In the genomic region with DNA sequence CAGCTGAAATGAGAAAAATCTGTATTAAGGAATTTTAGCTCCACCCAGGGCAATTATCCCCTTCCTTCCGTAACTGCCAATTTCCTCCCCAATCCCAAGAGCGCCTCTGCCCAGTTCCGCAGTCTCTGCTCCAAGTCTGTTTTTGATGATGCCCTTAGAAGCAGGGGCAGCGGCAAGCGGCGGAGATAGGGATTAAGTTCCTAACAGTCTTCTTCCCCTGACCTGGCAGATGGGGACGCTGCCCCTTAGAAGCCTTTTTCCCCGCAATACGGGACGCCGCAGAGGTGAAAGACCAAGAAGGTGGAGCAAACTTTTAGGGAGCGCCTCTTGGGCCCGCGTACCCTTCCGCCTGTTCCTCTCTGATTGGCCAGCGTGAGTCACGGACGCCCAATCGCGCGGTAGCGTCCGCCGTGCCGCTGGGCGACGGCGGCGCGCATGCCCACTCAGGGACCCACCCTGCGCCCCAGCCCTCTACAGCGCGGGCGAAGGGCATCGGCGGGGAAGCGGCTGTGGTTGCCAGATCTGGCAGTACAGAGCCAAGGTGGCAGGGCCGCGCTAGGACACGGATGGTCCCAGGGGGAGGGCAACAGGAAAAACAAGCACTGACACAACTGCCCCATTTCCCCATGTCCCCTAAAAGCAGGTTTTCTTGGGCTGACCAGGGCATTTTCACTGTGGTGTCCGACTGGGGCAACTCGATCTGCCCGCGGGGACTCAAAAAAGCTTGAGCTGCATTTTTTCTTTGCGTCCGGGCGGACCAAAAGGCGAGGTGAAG, we compare ENCODE assay signal across 8 cellular contexts. TPM values are rescaled to one million over a fixed set of nuclear protein-coding genes. Genes with fewer than 3 reads are reported as not detected.
DNase-seq lines count a peak whose midpoint lies in the region; ATAC-seq lines count a peak whose summit lies in the region.

No MANE protein-coding gene starts in this region.

- DNase-seq in COR-L47 (lab: John Stamatoyannopoulos, UW): peak; percentile 88
- peak; percentile 96 for DNase-seq in HT1080 (ENCODE audit: low read depth)
- peak; percentile 95 to 97 for DNase-seq in NOMO-1 (lab: John Stamatoyannopoulos, UW; ENCODE audit: unreplicated experiment in 2 of 2)
- DNase-seq in activated CD8-positive, alpha-beta memory T cell treated with anti-CD3 and anti-CD28 coated beads for 48 hours (ENCODE audit: low read depth in 2 of 3, low spot score in 2 of 3): peak; percentile 61 to 78 (median 61)
- peak; percentile 92 for DNase-seq in mesenchymal stem cell
- DNase-seq in stimulated activated CD8-positive, alpha-beta memory T cell treated with anti-CD3 and anti-CD28 coated beads, Interleukin-12 subunit alpha, Interleukin-12 subunit beta, amount 100 ng/mL, for 4 hours (ENCODE audit: low read depth): peak; percentile 82

- H4K91ac ChIP-seq in mesenchymal stem cell (ENCODE audit: low read length): peak overlapping the region; percentile 23

- H4K8ac ChIP-seq in mesenchymal stem cell (ENCODE audit: low read length): peak overlapping the region; percentile 93

- peak overlapping the region; percentile 87 to 93 for H3K18ac ChIP-seq in mesenchymal stem cell (ENCODE audit: low read depth in 1 of 2, low read length in 2 of 2)

- peak; percentile 72 for ATAC-seq in GM21367 (IDR thresholded peaks at IDR 0.05; ENCODE audit: unreplicated experiment)

- H2BK5ac ChIP-seq in mesenchymal stem cell (ENCODE audit: low read depth, low read length, poor library complexity, severe bottlenecking): peak overlapping the region; percentile 74

- peak overlapping the region; percentile 58 for H2AFZ ChIP-seq in mesenchymal stem cell (ENCODE audit: low read depth, low read length)

- H3K79me1 ChIP-seq in mesenchymal stem cell (replicated peaks; ENCODE audit: low read length, poor library complexity, severe bottlenecking): peaks cover 6% of the 10 kb centered on the region

- H2AK5ac ChIP-seq in mesenchymal stem cell (ENCODE audit: low read length, severe bottlenecking): no peak overlapping the region

- peak overlapping the region in 1 of 2 experiments; percentile 86 for H3K14ac ChIP-seq in mesenchymal stem cell (ENCODE audit: low read length in 2 of 2)

- H2BK15ac ChIP-seq in mesenchymal stem cell (ENCODE audit: low read depth, poor library complexity, severe bottlenecking): peak overlapping the region; percentile 63

- H2BK12ac ChIP-seq in mesenchymal stem cell (ENCODE audit: low read length in 2 of 2): peak overlapping the region in 1 of 2 experiments; percentile 25

- peak overlapping the region; percentile 91 for H3K4me2 ChIP-seq in mesenchymal stem cell (ENCODE audit: low read length, poor library complexity, severe bottlenecking)

- peak overlapping the region; percentile 80 for H3K4me3 ChIP-seq in endocrine pancreas (ENCODE audit: control insufficient read depth, insufficient read depth, low read length)
- peak overlapping the region; percentile 68 to 96 for H3K4me3 ChIP-seq in mesenchymal stem cell (ENCODE audit: insufficient read depth in 1 of 2, low read depth in 1 of 2, low read length in 2 of 2)

- H3K4ac ChIP-seq in mesenchymal stem cell (ENCODE audit: low read depth in 1 of 2, low read length in 2 of 2): peak overlapping the region; percentile 46 to 78

- H3K27ac ChIP-seq in mesenchymal stem cell (ENCODE audit: low read length, poor library complexity, severe bottlenecking): peak overlapping the region; percentile 97

- H3K4me1 ChIP-seq in endocrine pancreas (ENCODE audit: control insufficient read depth, insufficient read depth, low read length) (peaks cover 6% of the 10 kb centered on the region), mesenchymal stem cell (ENCODE audit: control insufficient read depth, insufficient read depth, low read depth, low read length) (no peaks in the 10 kb centered on the region)

- H3K23ac ChIP-seq in mesenchymal stem cell (ENCODE audit: low read length in 2 of 2): peak overlapping the region in 1 of 2 experiments; percentile 35

- WGBS in mesenchymal stem cell: under 1% methylated on average over 47 of the region's 48 CpGs

- no peaks in the 10 kb centered on the region for H3K36me3 ChIP-seq in endocrine pancreas (ENCODE audit: control insufficient read depth, insufficient read depth, low read length)
- no peaks in the 10 kb centered on the region for H3K36me3 ChIP-seq in mesenchymal stem cell (ENCODE audit: control insufficient read depth in 1 of 2, insufficient read depth in 2 of 2, low read depth in 1 of 2, low read length in 2 of 2)

- H3K9ac ChIP-seq in endocrine pancreas (ENCODE audit: control insufficient read depth, insufficient read depth, low read length) (peak overlapping the region; percentile 91), mesenchymal stem cell (ENCODE audit: low read length) (peak overlapping the region; percentile 97)

- H3K9me3 ChIP-seq in endocrine pancreas (ENCODE audit: control insufficient read depth, low read length) (no peaks in the 10 kb centered on the region), mesenchymal stem cell (ENCODE audit: control insufficient read depth, low read length) (no peaks in the 10 kb centered on the region)

- H3K27me3 ChIP-seq in endocrine pancreas (ENCODE audit: control insufficient read depth, insufficient read depth, low read length): no peaks in the 10 kb centered on the region
- H3K27me3 ChIP-seq in mesenchymal stem cell (ENCODE audit: control insufficient read depth in 1 of 2, insufficient read depth in 1 of 2, low read length in 2 of 2): no peaks in the 10 kb centered on the region

- peak overlapping the region; percentile 64 for H2BK120ac ChIP-seq in mesenchymal stem cell (ENCODE audit: low read depth, low read length)

RNA-seq across cellular contexts. Expression of a gene that starts 0.8 kb away (rescaled TPM):
- 9.0 and 10.7 TPM in 2 replicates for total RNA-seq in HT1080 (2014; rRNA removed; shearing (Covaris generic))
- polyA plus RNA-seq in HT1080 (2015; cell fraction: cytosol; rRNA removed): 9.3 and 12.2 TPM in 2 replicates
- polyA plus RNA-seq in HT1080 (2015; cell fraction: nucleus; rRNA removed): 16.0 and 17.0 TPM in 2 replicates
- polyA plus RNA-seq in mesenchymal stem cell (2013, experiment 1 of 2): 6.9 TPM
- 7.4 TPM for polyA plus RNA-seq in mesenchymal stem cell (2013, experiment 2 of 2)

Comparison
In these comparisons a context has a peak if more than half of its experiments do, and no peak if none do; other contexts are left out.
1. Peak in every context shown above with its lines: DNase-seq, ATAC-seq, H3K4me3 ChIP-seq and H3K27ac ChIP-seq.